8 cellular contexts compared by ENCODE assay signal in genomic region chr14:104724407-104724980, GRCh38. TPM values are rescaled to one million over a fixed set of nuclear protein-coding genes. Genes with fewer than 3 reads are reported as not detected.
DNase-seq lines count a peak whose midpoint lies in the region; TF ChIP-seq lines count a peak whose summit lies in the region.

No MANE protein-coding gene starts in this region.

- TF ChIP-seq POLR2A in spleen (IDR thresholded peaks at IDR 0.05): no peak

- peak overlapping the region; percentile 95 for H3K4me2 ChIP-seq in BLaER1

- peaks cover 17% of the 10 kb centered on the region for H3K36me3 ChIP-seq in BLaER1
- H3K36me3 ChIP-seq in spleen: peaks cover 0 to 16% (median 1%) of the 10 kb centered on the region in 6 donors

- intact Hi-C loops in spleen (cut with DNase I; ENCODE audit: low total_unique reads): no loop called here

- WGBS in spleen, 5 donors: 5 to 14% (median 8%) methylated on average over 16 to 27 of the region's 27 CpGs

- H3K4me3 ChIP-seq in BLaER1: peak overlapping the region; percentile 70
- peak overlapping the region; percentile 64 for H3K4me3 ChIP-seq in iPS-18c (ENCODE audit: insufficient read depth, low read depth, low read length)
- H3K4me3 ChIP-seq in spleen: peak overlapping the region; percentile 57 to 97 (median 78)

- DNase-seq in HuH-7 (ENCODE audit: low spot score) (peak; percentile 54), spleen (no peak), NCI-H2107 (lab: John Stamatoyannopoulos, UW) (no peak), NCI-H1417 (lab: John Stamatoyannopoulos, UW) (no peak), NCI-H1105 (lab: John Stamatoyannopoulos, UW) (no peak)
- DNase-seq in activated naive CD4-positive, alpha-beta T cell treated with anti-CD3 and anti-CD28 coated beads, Interleukin-2, amount 50 U/mL, for 16 hours: peak; percentile 29

- H3K27me3 ChIP-seq in BLaER1 (no peaks in the 10 kb centered on the region), spleen (replicated peaks in 1 of 7) (peaks cover 0 to 11% (median 0%) of the 10 kb centered on the region in 7 donors)

- H3K4me1 ChIP-seq in BLaER1 (peaks cover 56% of the 10 kb centered on the region), spleen (peaks cover 5 to 43% (median 25%) of the 10 kb centered on the region in 6 donors)

- TF ChIP-seq CTCF in spleen (IDR thresholded peaks at IDR 0.05 in 8 of 11, conservative IDR thresholded peaks at IDR 0.05 in 3 of 11): no peak

- peak overlapping the region; percentile 58 for H3K27ac ChIP-seq in BLaER1
- H3K27ac ChIP-seq in spleen: peak overlapping the region in 5 of 8 donors; percentile 57 to 78 (median 68)

- H3K9me3 ChIP-seq in BLaER1 (no peaks in the 10 kb centered on the region), iPS-18c (ENCODE audit: control insufficient read depth, insufficient read depth, low read length) (no peaks in the 10 kb centered on the region), spleen (no peaks in the 10 kb centered on the region)

- H3K9ac ChIP-seq in BLaER1: peak overlapping the region; percentile 68; the same call in 1 of the 2 replicates

- peaks cover 21% of the 10 kb centered on the region for H4K20me1 ChIP-seq in BLaER1

RNA-seq across cellular contexts. Expression of gene ADSS1, which starts 0.5 kb away (rescaled TPM):
- total RNA-seq in spleen: 10 to 100 TPM in 1 of 7 donors, 1 to 10 TPM in 6; 2.7 to 11.7 (median 8.3) TPM
- 1 to 10 TPM; 3.0 to 3.7 (median 3.2) TPM for polyA plus RNA-seq in spleen

RNA-seq across cellular contexts. Expression of gene SIVA1, which starts 28.5 kb away (rescaled TPM):
- 100 to 1,000 TPM in 3 of 7 donors, 10 to 100 TPM in 4; 56.7 to 198 (median 76.4) TPM for total RNA-seq in spleen
- polyA plus RNA-seq in spleen: 100 to 1,000 TPM; 119 to 226 (median 184) TPM

RNA-seq across cellular contexts. Expression of gene INF2, which starts 35.1 kb away (rescaled TPM):
- total RNA-seq in spleen: 100 to 1,000 TPM in 3 of 7 donors, 10 to 100 TPM in 4; 66.9 to 110 (median 96.4) TPM
- polyA plus RNA-seq in spleen: 100 to 1,000 TPM in 2 of 3 donors, 10 to 100 TPM in 1; 56.6 to 120 (median 102) TPM

Comparison
In these comparisons a context has a peak if more than half of its experiments do, and no peak if none do; other contexts are left out.
1. DNase-seq: peak in HuH-7 (single experiment) and activated naive CD4-positive, alpha-beta T cell treated with anti-CD3 and anti-CD28 coated beads, Interleukin-2, amount 50 U/mL, for 16 hours (single experiment); none in spleen (single experiment), NCI-H2107 (single experiment), NCI-H1417 (0 of 3) and NCI-H1105 (single experiment).
2. Peak in every context shown above with its lines, with median percentiles within 50 percentile points of each other: H3K4me3 ChIP-seq.